ENCODE assay signal across 19 cellular contexts in genomic region chr10:12533151-12533550, GRCh38.
"Had no signal": no experiment of that assay in that cellular context is flagged by ENCODE, and none has a peak within 500 bp of the region (broad histone marks: within the 10 kb centered on the region; RNA-seq: fewer than 3 reads in every experiment).

No MANE protein-coding gene starts in this region.

- H3K4me1 ChIP-seq: foreskin keratinocyte had no signal

- H3K36me3 ChIP-seq: esophagus squamous epithelium, thyroid gland had no signal

- DNase-seq: activated CD4-positive, alpha-beta T cell treated with anti-CD3 and anti-CD28 coated beads, Interleukin-2, amount 10 ng/mL, durations not matched to agents 7 days and 5 days; activated CD8-positive, alpha-beta T cell treated with anti-CD3 and anti-CD28 coated beads, Interleukin-2, amount 10 ng/mL, durations not matched to agents 7 days and 5 days; activated naive CD4-positive, alpha-beta T cell treated with anti-CD3 and anti-CD28 coated beads, Interleukin-2, amount 10 ng/mL, durations not matched to agents 7 days and 5 days; activated naive CD8-positive, alpha-beta T cell treated with anti-CD3 and anti-CD28 coated beads, Interleukin-2, amount 50 U/mL, for 24 hours; activated T-cell treated with anti-CD3 and anti-CD28 coated beads, Interleukin-2, amount 50 U/mL, for 24 hours; anterior cingulate cortex; effector memory CD4-positive, alpha-beta T cell; esophagus squamous epithelium; foreskin keratinocyte; glutamatergic neuron; hypothalamus; occipital lobe; stimulated activated CD4-positive, alpha-beta T cell treated with anti-CD3 and anti-CD28 coated beads, Interleukin-12 subunit alpha, Interleukin-12 subunit beta, amount 100 ng/mL, for 4 hours; stimulated activated CD4-positive, alpha-beta T cell treated with anti-CD3 and anti-CD28 coated beads, Interleukin-1b, Interleukin-23, amount 100 ng/mL, for 48 hours; stimulated activated naive CD4-positive, alpha-beta T cell treated with Interleukin-2 at 50 U/mL for 16 hours; T1000; thyroid gland had no signal

- H3K27ac ChIP-seq: coronary artery, esophagus squamous epithelium, foreskin keratinocyte, thyroid gland had no signal

- H3K27me3 ChIP-seq: esophagus squamous epithelium, thyroid gland had no signal

- H3K9me3 ChIP-seq: esophagus squamous epithelium, thyroid gland had no signal

- H3K4me3 ChIP-seq: coronary artery, esophagus squamous epithelium, lung, thyroid gland had no signal
